Comparison of ENCODE assay signal across 15 cellular contexts in genomic region chr5:160169326-160169725, GRCh38. TPM values are rescaled to one million over a fixed set of nuclear protein-coding genes. Genes with fewer than 3 reads are reported as not detected.
DNase-seq lines count a peak whose midpoint lies in the region; ATAC-seq and TF ChIP-seq lines count a peak whose summit lies in the region.
"Had no signal": no experiment of that assay in that cellular context is flagged by ENCODE, and none has a peak within 500 bp of the region (broad histone marks: within the 10 kb centered on the region; RNA-seq: fewer than 3 reads in every experiment).

No MANE protein-coding gene starts in this region.

- TF ChIP-seq CTCF in body of pancreas (IDR thresholded peaks at IDR 0.05) (no peak), heart right ventricle (IDR thresholded peaks at IDR 0.05) (no peak), thoracic aorta (IDR thresholded peaks at IDR 0.05) (no peak)

- H3K27me3 ChIP-seq in body of pancreas: no peaks in the 10 kb centered on the region
- no peaks in the 10 kb centered on the region for H3K27me3 ChIP-seq in heart right ventricle
- no peaks in the 10 kb centered on the region for H3K27me3 ChIP-seq in thoracic aorta (replicated peaks; ENCODE audit: insufficient read depth)
- H3K27me3 ChIP-seq: esophagus squamous epithelium had no signal

- H3K27ac ChIP-seq in body of pancreas: peak overlapping the region in 2 of 4 donors; percentile 38 to 61
- H3K27ac ChIP-seq in heart right ventricle: peak overlapping the region; percentile 61 to 87 (median 80)
- H3K27ac ChIP-seq in thoracic aorta: peak overlapping the region; percentile 32 to 68
- H3K27ac ChIP-seq: 22Rv1, PC-9 had no signal

- H3K4me3 ChIP-seq in body of pancreas: no peak overlapping the region
- peak overlapping the region in 3 of 10 donors; percentile 9 to 16 (median 11) for H3K4me3 ChIP-seq in heart right ventricle
- H3K4me3 ChIP-seq in thoracic aorta: peak overlapping the region; percentile 51
- H3K4me3 ChIP-seq: esophagus squamous epithelium, PC-9 had no signal

- ATAC-seq in body of pancreas (peak; percentile 42), heart right ventricle (peak in 7 of 8 donors; percentile 13 to 61 (median 41)), thoracic aorta (ENCODE audit: insufficient number of reproducible peaks, low FRiP score, low read depth) (peak; percentile 8)
- ATAC-seq: activated CD4-positive, CD25-positive, alpha-beta regulatory T cell treated with anti-CD3 and anti-CD28 coated beads, Interleukin-2, amount 50 U/mL, for 24 hours had no signal

- H3K36me3 ChIP-seq in body of pancreas (replicated peaks in 1 of 2; ENCODE audit: insufficient read depth in 1 of 2, low read depth in 2 of 2) (no peaks in the 10 kb centered on the region), heart right ventricle (no peaks in the 10 kb centered on the region), thoracic aorta (no peaks in the 10 kb centered on the region)
- H3K36me3 ChIP-seq: esophagus squamous epithelium had no signal

- TF ChIP-seq POLR2A in body of pancreas (IDR thresholded peaks at IDR 0.05): no peak

- H3K4me1 ChIP-seq in body of pancreas (peaks cover 14% of the 10 kb centered on the region), heart right ventricle (peaks cover 8 to 54% (median 24%) of the 10 kb centered on the region in 9 donors), thoracic aorta (ENCODE audit: control insufficient read depth in 1 of 2, low read depth in 2 of 2) (peaks cover 14 to 34% of the 10 kb centered on the region in 2 donors)

- DNase-seq in DMS 273 (lab: John Stamatoyannopoulos, UW; ENCODE audit: unreplicated experiment) (peak; percentile 47), DMS 273 treated with DMSO at 0.1 percent for 48 hours (lab: John Stamatoyannopoulos, UW) (no peak), body of pancreas (no peak), heart right ventricle (peak in 1 of 2 donors; percentile 41), thoracic aorta (ENCODE audit: low spot score) (no peak), T-helper 1 cell (no peak), DMS114 treated with DMSO at 0.1 percent for 48 hours (lab: John Stamatoyannopoulos, UW; ENCODE audit: unreplicated experiment) (no peak), NCI-H510A (lab: John Stamatoyannopoulos, UW) (no peak)
- DNase-seq: activated naive CD4-positive, alpha-beta T cell treated with Interleukin-2 at 50 U/mL for 16 hours; esophagus squamous epithelium; mesendoderm; NCI-H1930; PC-9 had no signal

- intact Hi-C loops in body of pancreas (cut with DNase I) (no loop called here), heart right ventricle (cut with DNase I) (loop anchor here in 1 of 10 donors (5.0 kb wide), 1 partner anchor 47 kb away; no protein-coding TSS in a partner anchor)

- H3K9me3 ChIP-seq in body of pancreas (no peaks in the 10 kb centered on the region), heart right ventricle (no peaks in the 10 kb centered on the region), thoracic aorta (no peaks in the 10 kb centered on the region)
- H3K9me3 ChIP-seq: esophagus squamous epithelium had no signal

- 64 to 69% methylated on average over 3 of the region's 3 CpGs for WGBS in body of pancreas, 2 donors
- WGBS in heart right ventricle, 2 donors: 38 to 41% methylated on average over 3 of the region's 3 CpGs

RNA-seq across cellular contexts. Expression of gene PWWP2A, which starts 50.1 kb away (rescaled TPM):
- total RNA-seq in body of pancreas (10 to 100 TPM; 27.0 to 75.5 TPM), heart right ventricle (10 to 100 TPM in 9 of 10 donors, 1 to 10 TPM in 1; 8.2 to 14.7 (median 12.4) TPM), thoracic aorta (10 to 100 TPM; 41.7 to 46.2 TPM)
- polyA plus RNA-seq in heart right ventricle: 1 to 10 TPM; 4.5 to 9.8 TPM

RNA-seq across cellular contexts. Expression of gene FABP6, which starts 60.0 kb away (rescaled TPM):
- total RNA-seq in body of pancreas (not detected), heart right ventricle (1 to 10 TPM in 9 of 10 donors, under 1 TPM in 1; 0.88 to 5.2 (median 1.4) TPM), thoracic aorta (not detected)
- 1 to 10 TPM in 1 of 2 donors, under 1 TPM in 1; 0.13 to 5.9 TPM for polyA plus RNA-seq in heart right ventricle
